Comparison of ENCODE assay signal across 1 cellular context in the genomic region with DNA sequence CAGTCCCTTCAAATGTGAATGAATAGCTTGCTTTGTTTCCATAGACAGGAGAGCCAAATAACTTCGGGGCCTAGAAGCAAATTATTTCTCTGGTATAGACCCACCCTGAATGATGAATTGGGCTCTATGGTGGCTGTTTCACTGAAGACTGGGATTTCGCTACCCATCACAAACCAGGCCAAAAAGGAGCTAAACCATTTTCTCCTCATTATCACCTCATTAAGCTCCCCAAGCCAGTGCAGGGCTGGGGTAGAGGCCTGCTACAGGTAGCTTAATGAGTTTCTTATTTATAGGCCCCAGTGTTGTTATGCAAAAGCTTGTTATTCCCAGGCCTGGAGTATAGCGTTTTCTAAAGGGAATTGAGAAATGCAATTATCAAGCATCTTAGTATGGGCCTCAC.
TF ChIP-seq lines count a peak whose summit lies in the region.

No MANE protein-coding gene starts in this region.

TF ChIP-seq in H1, 55 proteins besides CTCF, POLR2A, EP300 and RAD21 (continued from another document):
- TF ChIP-seq SIN3A (conservative IDR thresholded peaks at IDR 0.05 in 1 of 2, IDR thresholded peaks at IDR 0.05 in 1 of 2; ENCODE audit: low read depth in 1 of 2, low read length in 2 of 2) (no peak), HDAC6 (IDR thresholded peaks at IDR 0.05; ENCODE audit: low read depth, low read length) (no peak), SP4 (IDR thresholded peaks at IDR 0.05; ENCODE audit: low read length) (no peak)
TF ChIP-seq in H1: peak in this region for 0.
